ENCODE assay signal across 17 cellular contexts in genomic region chr9:6969805-6970204, GRCh38.
DNase-seq lines count a peak whose midpoint lies in the region; ATAC-seq, FAIRE-seq and TF ChIP-seq lines count a peak whose summit lies in the region.
"Had no signal": no experiment of that assay in that cellular context is flagged by ENCODE, and none has a peak within 500 bp of the region (broad histone marks: within the 10 kb centered on the region; RNA-seq: fewer than 3 reads in every experiment).

No MANE protein-coding gene starts in this region.

- H3K27ac Mint-ChIP-seq in T-helper 17 cell = peak overlapping the region; percentile 21
- H3K27ac Mint-ChIP-seq: B cell; CD4-positive, alpha-beta T cell had no signal

- no peak for DNase-seq in A549 (ENCODE audit: low read depth in 1 of 2, low spot score in 1 of 2)
- no peak for DNase-seq in T-helper 17 cell
- peak; percentile 5 for DNase-seq in glomerular visceral epithelial cell (ENCODE audit: extremely low spot score)
- no peak for DNase-seq in pons (ENCODE audit: low spot score)
- DNase-seq in HAP-1 (ENCODE audit: low spot score in 2 of 2) = no peak
- DNase-seq: 8988T; ACHN; C1 segment of cervical spinal cord; Calu3; CD4-positive, alpha-beta T cell; DMS 273 treated with DMSO at 0.1 percent for 48 hours; GM23248; H9 had no signal

- no peaks in the 10 kb centered on the region for H3K9me3 ChIP-seq in A549
- H3K9me3 ChIP-seq in T-helper 17 cell (ENCODE audit: control insufficient read depth, low read length, poor library complexity, severe bottlenecking) = no peaks in the 10 kb centered on the region
- H3K9me3 ChIP-seq in neural cell (ENCODE audit: low read length) = no peaks in the 10 kb centered on the region
- no peaks in the 10 kb centered on the region for H3K9me3 ChIP-seq in HAP-1

- no peaks in the 10 kb centered on the region for H3K27me3 ChIP-seq in neural cell (ENCODE audit: insufficient read depth, low read depth, low read length)
- no peaks in the 10 kb centered on the region for H3K27me3 ChIP-seq in HAP-1 (ENCODE audit: low read depth)

- H3K79me2 ChIP-seq in neural cell (replicated peaks; ENCODE audit: insufficient read depth, low read length) = no peaks in the 10 kb centered on the region

- H3K4me1 Mint-ChIP-seq in T-helper 17 cell = peaks cover 21% of the 10 kb centered on the region
- H3K4me1 Mint-ChIP-seq: H9 had no signal

- H3K27me3 Mint-ChIP-seq in T-helper 17 cell = no peaks in the 10 kb centered on the region
- H3K27me3 Mint-ChIP-seq: B cell; CD4-positive, alpha-beta T cell; IgD-negative memory B cell had no signal

- H3K4me1 ChIP-seq in A549 = no peaks in the 10 kb centered on the region
- peaks cover 3% of the 10 kb centered on the region for H3K4me1 ChIP-seq in HAP-1

- H2AFZ ChIP-seq in neural cell (ENCODE audit: low read depth, low read length) = no peak overlapping the region
- H2AFZ ChIP-seq: GM23248 had no signal

- no peaks in the 10 kb centered on the region for H4K20me1 ChIP-seq in neural cell (ENCODE audit: insufficient read depth)

- no peak overlapping the region for H3K9ac ChIP-seq in neural cell (ENCODE audit: low read length)
- H3K9ac ChIP-seq: GM23248 had no signal

- WGBS in A549 (ENCODE audit: missing lambda C conversion rate) = 97% methylated on average over 3 of the region's 3 CpGs

- H3K36me3 Mint-ChIP-seq in T-helper 17 cell (ENCODE audit: low read depth) = no peaks in the 10 kb centered on the region

- no peak overlapping the region for H3K4me3 Mint-ChIP-seq in T-helper 17 cell
- H3K4me3 Mint-ChIP-seq: B cell; CD4-positive, alpha-beta T cell; H9; IgD-negative memory B cell had no signal

- FAIRE-seq in A549 (lab: Jason Lieb, UNC) = peak; percentile 23

- no peak for TF ChIP-seq POLR2A in A549 (IDR thresholded peaks at IDR 0.05; ENCODE audit: low read length)

- no peak for TF ChIP-seq EP300 in A549 (IDR thresholded peaks at IDR 0.05)
- TF ChIP-seq EP300 in neural cell (conservative IDR thresholded peaks at IDR 0.05; ENCODE audit: poor library complexity, severe bottlenecking) = peak; percentile 52

- H3K36me3 ChIP-seq in neural cell (ENCODE audit: insufficient read depth, low read length) = no peaks in the 10 kb centered on the region
- no peaks in the 10 kb centered on the region for H3K36me3 ChIP-seq in HAP-1 (replicated peaks)

- H3K4me2 ChIP-seq in A549 = no peak overlapping the region
- no peak overlapping the region for H3K4me2 ChIP-seq in neural cell (ENCODE audit: low read length)

- no peak for ATAC-seq in A549
- ATAC-seq in T-helper 17 cell = no peak
- no peak for ATAC-seq in GM21737 (IDR thresholded peaks at IDR 0.05; ENCODE audit: unreplicated experiment)

- H3K27ac ChIP-seq in A549 (no peak overlapping the region), neural cell (ENCODE audit: low read length) (no peak overlapping the region)
- H3K27ac ChIP-seq: GM23248 had no signal

- TF ChIP-seq CTCF in A549 (IDR thresholded peaks at IDR 0.05) (no peak), neural cell (IDR thresholded peaks at IDR 0.05; ENCODE audit: poor library complexity, severe bottlenecking) (no peak)

- CTCF ChIA-PET in A549 (lab: Yijun Ruan, JAX) = interaction anchor here (1.1 kb wide), 1 partner anchor 142 kb away, joined by 3 read pairs; no protein-coding TSS in a partner anchor

- H3K4me3 ChIP-seq in A549 (no peak overlapping the region), neural cell (ENCODE audit: low read length) (no peak overlapping the region), HAP-1 (no peak overlapping the region)
- H3K4me3 ChIP-seq: GM23248 had no signal

- in situ Hi-C loops in HAP-1 (cut with MboI; ENCODE audit: low sequenced_read_pairs) = no loop called here

- H3K9me2 ChIP-seq in neural cell (ENCODE audit: insufficient read depth, low read length) = no peaks in the 10 kb centered on the region

- TF ChIP-seq RAD21 in A549 (conservative IDR thresholded peaks at IDR 0.05 in 1 of 2, IDR thresholded peaks at IDR 0.05 in 1 of 2) = no peak
- TF ChIP-seq RAD21 in neural cell (conservative IDR thresholded peaks at IDR 0.05) = no peak

- POLR2A ChIA-PET in A549 (lab: Yijun Ruan, JAX) = no interaction called here

- H3F3A ChIP-seq in neural cell (ENCODE audit: insufficient read depth, low read length, poor library complexity, severe bottlenecking) = no peaks in the 10 kb centered on the region

TF ChIP-seq in A549, 52 proteins besides CTCF, POLR2A, EP300 and RAD21:
- TF ChIP-seq HEYL (CRISPR knock-in tag; IDR thresholded peaks at IDR 0.05) (no peak), HOXA7 (CRISPR knock-in tag; IDR thresholded peaks at IDR 0.05) (no peak), POLR2AphosphoS2 (conservative IDR thresholded peaks at IDR 0.05; ENCODE audit: low read length) (no peak)

TF ChIP-seq in neural cell, 6 proteins besides CTCF, POLR2A, EP300 and RAD21:
- TF ChIP-seq POLR2AphosphoS5 (IDR thresholded peaks at IDR 0.05) = peak; percentile 48
- no peak for TF ChIP-seq TAF1 (IDR thresholded peaks at IDR 0.05; ENCODE audit: low read depth)
